ENCODE assay signal across 20 cellular contexts in the genomic region with DNA sequence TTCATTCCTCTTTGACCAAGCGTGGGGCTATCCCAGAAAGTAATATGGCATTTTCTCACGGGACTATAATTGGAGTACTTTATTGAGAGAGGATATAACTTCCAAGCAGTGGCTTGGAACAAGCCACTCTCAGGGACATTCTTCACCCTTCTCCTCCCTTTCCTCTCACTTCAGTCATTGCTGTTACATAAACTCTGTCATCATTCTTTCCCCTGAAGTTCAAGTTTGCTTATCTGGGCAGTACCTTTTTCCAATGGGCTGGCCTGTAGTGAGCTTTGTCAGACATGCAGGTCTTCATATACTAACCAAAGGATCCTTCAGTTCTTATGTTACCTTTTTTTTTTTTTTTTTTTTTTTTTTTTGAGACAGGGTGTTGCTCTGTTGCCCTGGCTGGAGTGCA. TPM values are rescaled to one million over a fixed set of nuclear protein-coding genes. Genes with fewer than 3 reads are reported as not detected.
A peak's percentile ranks its signal among the peaks of the same experiment; 100 is the strongest.
DNase-seq lines count a peak whose midpoint lies in the region; ATAC-seq and TF ChIP-seq lines count a peak whose summit lies in the region.
"Had no signal": no experiment of that assay in that cellular context is flagged by ENCODE, and none has a peak within 500 bp of the region (broad histone marks: within the 10 kb centered on the region; RNA-seq: fewer than 3 reads in every experiment).

No MANE protein-coding gene starts in this region.

- peak overlapping the region; percentile 76; the same call in 1 of the 2 replicates for H3K9ac ChIP-seq in MM.1S (ENCODE audit: low read length)

- ATAC-seq in natural killer cell = no peak
- ATAC-seq: Panc1, T-helper 17 cell had no signal

- no peak overlapping the region for H2AFZ ChIP-seq in MM.1S (ENCODE audit: low read length)

- H3K27me3 ChIP-seq in CD4-positive, alpha-beta memory T cell (ENCODE audit: insufficient read depth, low read length) = no peaks in the 10 kb centered on the region
- no peaks in the 10 kb centered on the region for H3K27me3 ChIP-seq in MM.1S (replicated peaks; ENCODE audit: insufficient read depth, low read length)
- H3K27me3 ChIP-seq: cardiac muscle cell, SJSA1 had no signal

- POLR2A ChIA-PET in CD4-positive, alpha-beta memory T cell (lab: Charles Lee; ENCODE audit: partially characterized antibody) = interaction anchor here (2.6 kb wide), 1 partner anchor 10 kb away, joined by 15 read pairs; no protein-coding TSS in a partner anchor

- TF ChIP-seq CTCF in MM.1S (IDR thresholded peaks at IDR 0.05; ENCODE audit: low read length) (no peak), natural killer cell (IDR thresholded peaks at IDR 0.05) (no peak), chondrocyte (IDR thresholded peaks at IDR 0.05) (no peak)

- no peaks in the 10 kb centered on the region for H3K9me3 ChIP-seq in CD4-positive, alpha-beta memory T cell (ENCODE audit: control insufficient read depth in 1 of 2, low read length in 2 of 2)
- no peaks in the 10 kb centered on the region for H3K9me3 ChIP-seq in MM.1S (replicated peaks; ENCODE audit: insufficient read depth, low read length)
- H3K9me3 ChIP-seq: HAP-1, SJSA1 had no signal

- H3F3A ChIP-seq in MM.1S (ENCODE audit: insufficient read depth, low read length) = peaks cover 29% of the 10 kb centered on the region

- H3K27me3 Mint-ChIP-seq in CD4-positive, alpha-beta memory T cell = no peaks in the 10 kb centered on the region
- H3K27me3 Mint-ChIP-seq in activated naive CD8-positive, alpha-beta T cell treated with anti-CD3 and anti-CD28 coated beads for 36 hours = no peaks in the 10 kb centered on the region
- H3K27me3 Mint-ChIP-seq in natural killer cell (ENCODE audit: low read depth in 2 of 2) (no peaks in the 10 kb centered on the region), chondrocyte (ENCODE audit: low read depth) (no peaks in the 10 kb centered on the region)
- H3K27me3 Mint-ChIP-seq: memory B cell, T-helper 17 cell had no signal

- no peaks in the 10 kb centered on the region for H3K9me3 Mint-ChIP-seq in CD4-positive, alpha-beta memory T cell
- no peaks in the 10 kb centered on the region for H3K9me3 Mint-ChIP-seq in activated naive CD8-positive, alpha-beta T cell treated with anti-CD3 and anti-CD28 coated beads for 36 hours
- peaks cover 0 to 2% of the 10 kb centered on the region in 2 donors for H3K9me3 Mint-ChIP-seq in natural killer cell
- H3K9me3 Mint-ChIP-seq in chondrocyte (ENCODE audit: low read depth) = no peaks in the 10 kb centered on the region
- H3K9me3 Mint-ChIP-seq: memory B cell, neural crest cell had no signal

- no peak for DNase-seq in CD4-positive, alpha-beta memory T cell
- no peak for DNase-seq in MM.1S
- DNase-seq in activated naive CD8-positive, alpha-beta T cell treated with anti-CD3 and anti-CD28 coated beads for 36 hours = no peak
- no peak for DNase-seq in natural killer cell
- no peak for DNase-seq in A172 (ENCODE audit: low spot score)
- no peak for DNase-seq in GM03348 (ENCODE audit: low spot score)
- no peak for DNase-seq in chondrocyte (ENCODE audit: low spot score)
- DNase-seq: activated CD4-positive, CD25-positive, alpha-beta regulatory T cell; activated naive CD4-positive, alpha-beta T cell; dermis blood vessel endothelial cell; NCI-H2081 treated with DMSO at 0.1 percent for 48 hours; NCI-H446; stimulated activated CD4-positive, alpha-beta T cell treated with anti-CD3 and anti-CD28 coated beads, Interleukin-2, amount 100 ng/mL, for 48 hours; T-helper 17 cell had no signal

- H3K9me2 ChIP-seq in MM.1S (replicated peaks; ENCODE audit: insufficient read depth, low read length) = no peaks in the 10 kb centered on the region

- H3K4me3 ChIP-seq in CD4-positive, alpha-beta memory T cell (ENCODE audit: low read length in 2 of 2) = no peak overlapping the region
- H3K4me3 ChIP-seq in MM.1S (ENCODE audit: low read length) = no peak overlapping the region
- H3K4me3 ChIP-seq: cardiac muscle cell, HAP-1, SJSA1 had no signal

- H3K4me1 Mint-ChIP-seq in CD4-positive, alpha-beta memory T cell = peaks cover 13 to 24% (median 15%) of the 10 kb centered on the region in 4 donors
- H3K4me1 Mint-ChIP-seq in activated naive CD8-positive, alpha-beta T cell treated with anti-CD3 and anti-CD28 coated beads for 36 hours = peaks cover 28% of the 10 kb centered on the region
- H3K4me1 Mint-ChIP-seq in natural killer cell (peaks cover 25 to 35% of the 10 kb centered on the region in 2 donors), chondrocyte (ENCODE audit: low read depth) (peaks cover 34% of the 10 kb centered on the region)

- intact Hi-C loops in CD4-positive, alpha-beta memory T cell (cut with micrococcal nuclease) = no loop called here
- intact Hi-C loops in natural killer cell (cut with micrococcal nuclease) = no loop called here

- H3K4me1 ChIP-seq in CD4-positive, alpha-beta memory T cell (ENCODE audit: insufficient read depth, low read length) = peaks cover 13% of the 10 kb centered on the region
- peaks cover 44% of the 10 kb centered on the region for H3K4me1 ChIP-seq in MM.1S (ENCODE audit: low read length)
- H3K4me1 ChIP-seq: HAP-1 had no signal

- H4K20me1 ChIP-seq in MM.1S (ENCODE audit: insufficient read depth, low read length) = no peaks in the 10 kb centered on the region

- H3K4me3 Mint-ChIP-seq in CD4-positive, alpha-beta memory T cell = no peak overlapping the region
- H3K4me3 Mint-ChIP-seq in activated naive CD8-positive, alpha-beta T cell treated with anti-CD3 and anti-CD28 coated beads for 36 hours = no peak overlapping the region
- H3K4me3 Mint-ChIP-seq in natural killer cell (no peak overlapping the region), chondrocyte (ENCODE audit: unreplicated experiment) (no peak overlapping the region)
- H3K4me3 Mint-ChIP-seq: memory B cell, neural crest cell, T-helper 17 cell had no signal

- H3K36me3 Mint-ChIP-seq in CD4-positive, alpha-beta memory T cell = peaks cover 0 to 5% of the 10 kb centered on the region in 2 donors
- peaks cover 5% of the 10 kb centered on the region for H3K36me3 Mint-ChIP-seq in activated naive CD8-positive, alpha-beta T cell treated with anti-CD3 and anti-CD28 coated beads for 36 hours
- no peaks in the 10 kb centered on the region for H3K36me3 Mint-ChIP-seq in natural killer cell
- no peaks in the 10 kb centered on the region for H3K36me3 Mint-ChIP-seq in chondrocyte (ENCODE audit: low read depth)

- H3K27ac Mint-ChIP-seq in CD4-positive, alpha-beta memory T cell = peak overlapping the region; percentile 14 to 79 (median 35)
- H3K27ac Mint-ChIP-seq in activated naive CD8-positive, alpha-beta T cell treated with anti-CD3 and anti-CD28 coated beads for 36 hours = peak overlapping the region; percentile 38
- H3K27ac Mint-ChIP-seq in natural killer cell = peak overlapping the region; percentile 97 to 100
- no peak overlapping the region for H3K27ac Mint-ChIP-seq in chondrocyte (ENCODE audit: unreplicated experiment)
- H3K27ac Mint-ChIP-seq: memory B cell, T-helper 17 cell had no signal

- CTCF ChIA-PET in CD4-positive, alpha-beta memory T cell (lab: Charles Lee; ENCODE audit: partially characterized antibody) = interaction anchor here (1.2 kb wide), 1 partner anchor 26 kb away, joined by 3 read pairs; no protein-coding TSS in a partner anchor

- H3K4me2 ChIP-seq in MM.1S (ENCODE audit: low read depth, low read length) = no peak overlapping the region

- no peaks in the 10 kb centered on the region for H3K79me2 ChIP-seq in MM.1S (ENCODE audit: low read length)

- no peaks in the 10 kb centered on the region for H3K36me3 ChIP-seq in CD4-positive, alpha-beta memory T cell (ENCODE audit: insufficient read depth, low read length)
- H3K36me3 ChIP-seq in MM.1S (replicated peaks; ENCODE audit: insufficient read depth, low read length) = no peaks in the 10 kb centered on the region
- H3K36me3 ChIP-seq: cardiac muscle cell, HAP-1, SJSA1 had no signal

- no peak overlapping the region for H3K27ac ChIP-seq in CD4-positive, alpha-beta memory T cell (ENCODE audit: low read depth, low read length)
- H3K27ac ChIP-seq in MM.1S (ENCODE audit: low read length) = peak overlapping the region; percentile 97; the same call in 1 of the 2 replicates
- H3K27ac ChIP-seq: cardiac muscle cell, SJSA1 had no signal

RNA-seq across cellular contexts. Expression of gene KMT2E, which starts 58.7 kb away (rescaled TPM):
- total RNA-seq in CD4-positive, alpha-beta memory T cell = 100 to 1,000 TPM; 213 to 224 TPM
- polyA plus RNA-seq in CD4-positive, alpha-beta memory T cell = 100 to 1,000 TPM; 109 to 244 TPM
- 10 to 100 TPM; 58.0 to 62.4 TPM for total RNA-seq in activated naive CD8-positive, alpha-beta T cell treated with anti-CD3 and anti-CD28 coated beads for 36 hours
- 100 to 1,000 TPM; 272 to 353 (median 345) TPM for total RNA-seq in natural killer cell
- 27.6 and 40.3 TPM in 2 replicates for total RNA-seq in A172 (2014; rRNA removed; shearing (Covaris generic))
- 59.6 to 63.1 TPM (median 59.9 TPM) in 3 replicates for total RNA-seq in chondrocyte
